8 cellular contexts compared by ENCODE assay signal in genomic region chr6:70221025-70221714, GRCh38.
DNase-seq lines count a peak whose midpoint lies in the region; ATAC-seq and TF ChIP-seq lines count a peak whose summit lies in the region.

No MANE protein-coding gene starts in this region.

- no peak overlapping the region for H2BK15ac ChIP-seq in mesendoderm (replicated peaks; ENCODE audit: low read depth)

- H3K36me3 ChIP-seq in mesendoderm (ENCODE audit: control insufficient read depth, insufficient read depth, low read length): no peaks in the 10 kb centered on the region

- no peaks in the 10 kb centered on the region for H3K79me1 ChIP-seq in mesendoderm (ENCODE audit: low read length)

- CTCF ChIA-PET in activated CD4-positive, alpha-beta T cell treated with anti-CD3 and anti-CD28 coated beads for 36 hours (lab: Charles Lee): interaction anchor here (0.5 to 4.1 kb wide), 37 partner anchors 10 to 943 kb away, joined by 3 to 59 read pairs (median 4); no protein-coding TSS in a partner anchor
- CTCF ChIA-PET in activated CD4-positive, alpha-beta T cell treated with anti-CD3 and anti-CD28 coated beads, Interleukin-2, amount 10 ng/mL, durations not matched to agents 7 days and 5 days (lab: Charles Lee): interaction anchor here (0.6 to 1.8 kb wide), 7 partner anchors 10 to 579 kb away, joined by 3 to 8 read pairs (median 4); no protein-coding TSS in a partner anchor

- WGBS in mesendoderm (ENCODE audit: extremely low coverage, insufficient coverage, low lambda C conversion rate): no CpG with 5 or more reads among the region's 4 CpGs

- no peak overlapping the region for H2BK120ac ChIP-seq in mesendoderm (ENCODE audit: low read depth, low read length)

- no peaks in the 10 kb centered on the region for H3K27me3 ChIP-seq in mesendoderm (ENCODE audit: insufficient read depth, low read length, poor library complexity)

- H3K36me3 Mint-ChIP-seq in activated CD4-positive, alpha-beta T cell treated with anti-CD3 and anti-CD28 coated beads for 36 hours (ENCODE audit: low read depth): no peaks in the 10 kb centered on the region
- H3K36me3 Mint-ChIP-seq in activated CD4-positive, alpha-beta T cell treated with anti-CD3 and anti-CD28 coated beads, Interleukin-2, amount 10 ng/mL, durations not matched to agents 7 days and 5 days (ENCODE audit: low read depth): no peaks in the 10 kb centered on the region

- no peak overlapping the region for H4K5ac ChIP-seq in mesendoderm (ENCODE audit: low read length)

- H3K9ac ChIP-seq in mesendoderm (ENCODE audit: low read length): no peak overlapping the region

- TF ChIP-seq CTCF in choroid plexus epithelial cell (conservative IDR thresholded peaks at IDR 0.05; ENCODE audit: low read depth, low read length): peak; percentile 75

- ATAC-seq in activated CD4-positive, alpha-beta T cell treated with anti-CD3 and anti-CD28 coated beads for 36 hours: peak; percentile 55
- peak; percentile 74 for ATAC-seq in HG02885 (IDR thresholded peaks at IDR 0.05; ENCODE audit: poor library complexity, unreplicated experiment)
- ATAC-seq in HG02588 (IDR thresholded peaks at IDR 0.05; ENCODE audit: unreplicated experiment): no peak

- no peak overlapping the region for H4K8ac ChIP-seq in mesendoderm (ENCODE audit: low read depth, low read length)

- H3K4me3 Mint-ChIP-seq in activated CD4-positive, alpha-beta T cell treated with anti-CD3 and anti-CD28 coated beads for 36 hours: no peak overlapping the region
- H3K4me3 Mint-ChIP-seq in activated CD4-positive, alpha-beta T cell treated with anti-CD3 and anti-CD28 coated beads, Interleukin-2, amount 10 ng/mL, durations not matched to agents 7 days and 5 days: no peak overlapping the region

- H3K9me3 Mint-ChIP-seq in activated CD4-positive, alpha-beta T cell treated with anti-CD3 and anti-CD28 coated beads for 36 hours (ENCODE audit: low read depth): no peaks in the 10 kb centered on the region
- H3K9me3 Mint-ChIP-seq in activated CD4-positive, alpha-beta T cell treated with anti-CD3 and anti-CD28 coated beads, Interleukin-2, amount 10 ng/mL, durations not matched to agents 7 days and 5 days: no peaks in the 10 kb centered on the region

- H3K23ac ChIP-seq in mesendoderm (ENCODE audit: low read length): no peak overlapping the region

- DNase-seq in activated CD4-positive, alpha-beta T cell treated with anti-CD3 and anti-CD28 coated beads for 36 hours: peak; percentile 20
- DNase-seq in activated CD4-positive, alpha-beta T cell treated with anti-CD3 and anti-CD28 coated beads, Interleukin-2, amount 10 ng/mL, durations not matched to agents 7 days and 5 days: no peak
- peak; percentile 64 for DNase-seq in NCI-H69 (lab: John Stamatoyannopoulos, UW)
- peak; percentile 53 for DNase-seq in choroid plexus epithelial cell (ENCODE audit: low read depth)
- DNase-seq in mesendoderm: peak; percentile 44
- DNase-seq in activated T-cell treated with anti-CD3 and anti-CD28 coated beads for 4 hours: no peak

- no peak overlapping the region for H2AK5ac ChIP-seq in mesendoderm (ENCODE audit: low read length)

- H3K79me2 ChIP-seq in mesendoderm (ENCODE audit: control insufficient read depth, insufficient read depth, low read length): no peaks in the 10 kb centered on the region

- H2BK5ac ChIP-seq in mesendoderm (ENCODE audit: low read length): no peak overlapping the region

- no peak overlapping the region for H3K27ac ChIP-seq in mesendoderm (ENCODE audit: low read depth, low read length)

- H3K4me1 Mint-ChIP-seq in activated CD4-positive, alpha-beta T cell treated with anti-CD3 and anti-CD28 coated beads for 36 hours: no peaks in the 10 kb centered on the region
- H3K4me1 Mint-ChIP-seq in activated CD4-positive, alpha-beta T cell treated with anti-CD3 and anti-CD28 coated beads, Interleukin-2, amount 10 ng/mL, durations not matched to agents 7 days and 5 days: no peaks in the 10 kb centered on the region

- H3K4me2 ChIP-seq in mesendoderm (ENCODE audit: low read length): no peak overlapping the region

- H3K18ac ChIP-seq in mesendoderm (ENCODE audit: low read length): no peak overlapping the region

- H3K4me1 ChIP-seq in mesendoderm (ENCODE audit: control insufficient read depth, low read depth, low read length): no peaks in the 10 kb centered on the region

- no peak overlapping the region for H3K4ac ChIP-seq in mesendoderm (ENCODE audit: low read depth, low read length)

- POLR2A ChIA-PET in activated CD4-positive, alpha-beta T cell treated with anti-CD3 and anti-CD28 coated beads for 36 hours (lab: Charles Lee): no interaction called here
- POLR2A ChIA-PET in activated CD4-positive, alpha-beta T cell treated with anti-CD3 and anti-CD28 coated beads, Interleukin-2, amount 10 ng/mL, durations not matched to agents 7 days and 5 days (lab: Charles Lee): no interaction called here

- intact Hi-C loops in activated CD4-positive, alpha-beta T cell treated with anti-CD3 and anti-CD28 coated beads for 36 hours (cut with DNase I, micrococcal nuclease): loop anchor here (1.0 to 5.0 kb wide), 7 partner anchors 88 to 791 kb away; partner anchors contain the start of gene B3GAT2 (in 1 of the 2)

- H3K27me3 Mint-ChIP-seq in activated CD4-positive, alpha-beta T cell treated with anti-CD3 and anti-CD28 coated beads for 36 hours: peaks cover 5% of the 10 kb centered on the region
- peaks cover 3% of the 10 kb centered on the region for H3K27me3 Mint-ChIP-seq in activated CD4-positive, alpha-beta T cell treated with anti-CD3 and anti-CD28 coated beads, Interleukin-2, amount 10 ng/mL, durations not matched to agents 7 days and 5 days

- no peak overlapping the region for H3K27ac Mint-ChIP-seq in activated CD4-positive, alpha-beta T cell treated with anti-CD3 and anti-CD28 coated beads for 36 hours
- H3K27ac Mint-ChIP-seq in activated CD4-positive, alpha-beta T cell treated with anti-CD3 and anti-CD28 coated beads, Interleukin-2, amount 10 ng/mL, durations not matched to agents 7 days and 5 days: no peak overlapping the region

- H3K4me3 ChIP-seq in choroid plexus epithelial cell (ENCODE audit: low read depth, low read length): no peak overlapping the region
- H3K4me3 ChIP-seq in mesendoderm (ENCODE audit: low read length): no peak overlapping the region

- no peak overlapping the region for H3K56ac ChIP-seq in mesendoderm (ENCODE audit: low read length)

Comparison
In these comparisons a context has a peak if more than half of its experiments do, and no peak if none do; other contexts are left out.
1. DNase-seq: peak in activated CD4-positive, alpha-beta T cell treated with anti-CD3 and anti-CD28 coated beads for 36 hours (single experiment), NCI-H69 (single experiment), choroid plexus epithelial cell (single experiment) and mesendoderm (single experiment); none in activated CD4-positive, alpha-beta T cell treated with anti-CD3 and anti-CD28 coated beads, Interleukin-2, amount 10 ng/mL, durations not matched to agents 7 days and 5 days (single experiment) and activated T-cell treated with anti-CD3 and anti-CD28 coated beads for 4 hours (single experiment).